8 cellular contexts compared by ENCODE assay signal in genomic region chr19:8342684-8343482, GRCh38. TPM values are rescaled to one million over a fixed set of nuclear protein-coding genes. Genes with fewer than 3 reads are reported as not detected.
DNase-seq lines count a peak whose midpoint lies in the region; ATAC-seq lines count a peak whose summit lies in the region.

KANK3 (minus strand) TSS chr19:8343262; CDS start chr19:8337828, 5,434 bp downstream.

- no peak within 1 kb of the TSS for H3K27ac ChIP-seq in ACC112 (ENCODE audit: low read depth, low read length)

- no peaks in the 10 kb centered on the region for H3K79me2 ChIP-seq in ACC112 (ENCODE audit: control insufficient read depth, insufficient read depth, low read length, unreplicated experiment)

- ATAC-seq in GM18867 (IDR thresholded peaks at IDR 0.05; ENCODE audit: unreplicated experiment) (peak; percentile 91), HG03432 (IDR thresholded peaks at IDR 0.05; ENCODE audit: unreplicated experiment) (peak; percentile 85)
- peak; percentile 98 for ATAC-seq in effector memory CD8-positive, alpha-beta T cell (replicated peaks)

- peaks cover 5 to 13% of the 10 kb centered on the region in 2 donors for H3K4me1 Mint-ChIP-seq in effector memory CD8-positive, alpha-beta T cell (ENCODE audit: low read depth in 2 of 2)

- no peaks in the 10 kb centered on the region for H3K36me3 Mint-ChIP-seq in effector memory CD8-positive, alpha-beta T cell (ENCODE audit: insufficient read depth)

- peaks cover 10% of the 10 kb centered on the region; the same call in 1 of the 2 replicates for H3K27me3 ChIP-seq in ACC112 (ENCODE audit: insufficient read depth, low read length)

- DNase-seq in NCI-H748 (lab: John Stamatoyannopoulos, UW; ENCODE audit: unreplicated experiment) (peak; percentile 83), lung microvascular endothelial cell (ENCODE audit: low read depth in 2 of 2) (peak; percentile 99)
- DNase-seq in activated CD8-positive, alpha-beta memory T cell treated with anti-CD3 and anti-CD28 coated beads for 48 hours (ENCODE audit: low read depth in 2 of 3, low spot score in 2 of 3), result peak; percentile 82 to 88 (median 82)
- peak; percentile 83 to 89 (median 87) for DNase-seq in effector memory CD8-positive, alpha-beta T cell
- peak; percentile 82 to 95 (median 85) for DNase-seq in stimulated activated CD4-positive, alpha-beta T cell treated with anti-CD3 and anti-CD28 coated beads, TNF-alpha, amount 100 ng/mL, for 24 hours (ENCODE audit: low read depth in 3 of 3)

- H3K4me1 ChIP-seq in ACC112 (ENCODE audit: control insufficient read depth, insufficient read depth, low read length, unreplicated experiment), result no peaks in the 10 kb centered on the region

- peak within 1 kb of the TSS; percentile 63 for H3K4me3 ChIP-seq in ACC112 (ENCODE audit: low read depth, low read length)

- peak within 1 kb of the TSS; percentile 80 to 83 for H3K4me3 Mint-ChIP-seq in effector memory CD8-positive, alpha-beta T cell

- no peaks in the 10 kb centered on the region for H3K36me3 ChIP-seq in ACC112 (ENCODE audit: insufficient read depth, low read length)

- H3K27me3 Mint-ChIP-seq in effector memory CD8-positive, alpha-beta T cell, result peaks cover 6 to 10% of the 10 kb centered on the region in 2 donors

- H3K27ac Mint-ChIP-seq in effector memory CD8-positive, alpha-beta T cell, result peak within 1 kb of the TSS; percentile 22 to 69

- peak within 1 kb of the TSS; percentile 25 for H2AFZ ChIP-seq in ACC112 (ENCODE audit: low read length, unreplicated experiment)

- H3K9me3 Mint-ChIP-seq in effector memory CD8-positive, alpha-beta T cell, result no peaks in the 10 kb centered on the region

RNA-seq across cellular contexts. Expression of gene KANK3, which starts in this region (rescaled TPM):
- 55.8 and 148 TPM in 2 replicates for total RNA-seq in lung microvascular endothelial cell
